In the genomic region with DNA sequence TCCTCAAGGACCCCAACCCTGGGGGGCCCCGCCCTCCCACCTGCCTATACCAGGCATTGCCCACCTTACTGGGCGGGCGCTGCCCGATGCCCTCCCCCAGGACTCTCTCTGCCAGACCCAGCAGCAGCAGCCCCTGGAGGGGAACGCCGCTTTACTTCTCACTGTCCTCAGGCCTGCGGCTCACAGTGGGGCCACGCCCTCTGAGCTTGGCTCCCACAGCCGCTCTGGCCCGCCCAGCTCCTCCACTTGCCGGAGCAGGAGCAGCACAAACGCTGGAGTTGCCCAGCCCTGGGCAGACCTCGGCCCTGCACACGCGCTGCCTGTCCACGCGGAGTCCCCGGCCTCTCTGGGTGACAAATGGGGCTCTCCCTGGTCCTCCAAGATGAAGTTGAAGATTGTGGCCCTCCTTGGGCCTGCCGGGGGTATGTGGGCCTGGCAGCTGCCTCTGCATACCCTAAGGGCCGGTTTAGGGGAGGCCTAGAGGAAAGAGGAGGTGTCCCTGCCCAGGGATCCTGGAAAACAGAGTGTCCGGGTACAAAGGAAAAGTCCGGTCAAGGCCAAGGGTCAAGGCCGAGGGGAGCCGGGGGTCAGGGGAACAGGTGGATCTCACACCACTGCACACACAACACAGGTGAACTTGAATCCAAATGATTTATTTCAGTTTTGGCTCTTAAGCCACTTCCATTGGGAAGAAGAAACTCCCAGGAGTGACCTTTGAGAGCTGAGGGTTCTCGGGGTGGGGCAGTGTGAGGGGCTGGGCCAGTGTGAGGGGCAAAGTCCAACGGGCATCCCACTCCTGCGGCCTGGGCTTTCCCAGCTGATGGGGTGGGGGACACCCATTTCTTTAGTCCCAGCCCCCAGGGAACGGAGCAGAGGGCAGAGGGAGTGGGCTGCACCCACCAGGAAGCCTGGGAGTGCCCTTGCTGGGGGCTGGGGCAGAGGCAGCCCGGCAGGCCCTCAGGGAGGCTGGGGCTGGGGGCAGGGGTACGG, we compare ENCODE assay signal across 11 cellular contexts. TPM values are rescaled to one million over a fixed set of nuclear protein-coding genes. Genes with fewer than 3 reads are reported as not detected.
DNase-seq lines count a peak whose midpoint lies in the region; TF ChIP-seq lines count a peak whose summit lies in the region.
"Had no signal": no experiment of that assay in that cellular context is flagged by ENCODE, and none has a peak within 500 bp of the region (broad histone marks: within the 10 kb centered on the region; RNA-seq: fewer than 3 reads in every experiment).

No MANE protein-coding gene starts in this region.

- no peak overlapping the region for H2AK5ac ChIP-seq in neuronal stem cell (ENCODE audit: low read depth, low read length)

- H4K8ac ChIP-seq in neuronal stem cell (ENCODE audit: low read depth, low read length) = no peak overlapping the region

- H4K91ac ChIP-seq in neuronal stem cell (ENCODE audit: low read depth, low read length, poor library complexity) = no peak overlapping the region

- TF ChIP-seq POLR2A in Peyer's patch (IDR thresholded peaks at IDR 0.05) (peak in 1 of 2 donors; percentile 57), adrenal gland (IDR thresholded peaks at IDR 0.05) (no peak)

- no peak overlapping the region for H3K9ac ChIP-seq in neuronal stem cell (ENCODE audit: low read depth, low read length, poor library complexity)

- intact Hi-C loops in adrenal gland (cut with DNase I) = loop anchor here in 1 of 2 donors (10.0 kb wide), 2 partner anchors 114 to 244 kb away; no protein-coding TSS in a partner anchor

- DNase-seq in ELF-1 (ENCODE audit: low read depth, low spot score) = peak; percentile 65
- DNase-seq in Peyer's patch = peak in 2 of 3 donors; percentile 82 to 87
- DNase-seq in glomerular visceral epithelial cell (ENCODE audit: extremely low spot score) = peak; percentile 86
- no peak for DNase-seq in neuronal stem cell (ENCODE audit: low spot score)
- no peak for DNase-seq in COR-L47 (lab: John Stamatoyannopoulos, UW)
- DNase-seq in DMS114 treated with DMSO at 0.1 percent for 48 hours (lab: John Stamatoyannopoulos, UW; ENCODE audit: unreplicated experiment) = no peak
- no peak for DNase-seq in adrenal gland
- DNase-seq: activated CD4-positive, alpha-beta T cell treated with anti-CD3 and anti-CD28 coated beads for 1 hour; NCI-H1417; NK-92 treated with Interleukin-12 subunit alpha and Interleukin-12 subunit beta, amount 100 ng/mL, for 24 hours had no signal

- no peak overlapping the region for H3K23ac ChIP-seq in neuronal stem cell (ENCODE audit: low read depth, low read length, poor library complexity)

- no peak overlapping the region for H3K14ac ChIP-seq in neuronal stem cell (ENCODE audit: low read length)

- peak overlapping the region; percentile 45 for H3K18ac ChIP-seq in neuronal stem cell (ENCODE audit: low read length)

- H3K79me1 ChIP-seq in neuronal stem cell (ENCODE audit: low read depth, low read length) = no peaks in the 10 kb centered on the region

- peaks cover 0 to 26% (median 0%) of the 10 kb centered on the region in 4 donors for H3K4me1 ChIP-seq in Peyer's patch
- H3K4me1 ChIP-seq in neuronal stem cell (ENCODE audit: control insufficient read depth in 2 of 2, insufficient read depth in 1 of 2, low read depth in 1 of 2, low read length in 2 of 2) = peaks cover 2% of the 10 kb centered on the region in 2 donors
- H3K4me1 ChIP-seq in adrenal gland (replicated peaks in 1 of 2) = peaks cover 0 to 7% of the 10 kb centered on the region in 2 donors
- H3K4me1 ChIP-seq: HAP-1 had no signal

- H3K27ac ChIP-seq in Peyer's patch (peak overlapping the region in 3 of 4 donors; percentile 89 to 97 (median 96)), neuronal stem cell (replicated peaks; ENCODE audit: low read length) (no peak overlapping the region), adrenal gland (no peak overlapping the region)

- TF ChIP-seq CTCF in Peyer's patch (IDR thresholded peaks at IDR 0.05) (peak in 2 of 6 experiments; percentile 18 to 32), adrenal gland (IDR thresholded peaks at IDR 0.05) (no peak)

- WGBS in neuronal stem cell (ENCODE audit: extremely low coverage in 2 of 2, insufficient read length in 2 of 2, insufficient replicate concordance in 1 of 2), 2 donors = no CpG with 5 or more reads among the region's 30 CpGs
- 86 to 92% (median 90%) methylated on average over 21 to 30 of the region's 30 CpGs for WGBS in adrenal gland, 4 donors

- H3K9me3 ChIP-seq in Peyer's patch (no peaks in the 10 kb centered on the region), neuronal stem cell (replicated peaks in 1 of 2; ENCODE audit: control insufficient read depth in 2 of 2, insufficient read depth in 1 of 2, low read depth in 1 of 2, low read length in 2 of 2) (no peaks in the 10 kb centered on the region), adrenal gland (replicated peaks in 1 of 3) (no peaks in the 10 kb centered on the region)
- H3K9me3 ChIP-seq: HAP-1 had no signal

- H3K27me3 ChIP-seq in Peyer's patch = no peaks in the 10 kb centered on the region
- no peaks in the 10 kb centered on the region for H3K27me3 ChIP-seq in neuronal stem cell (ENCODE audit: control insufficient read depth in 3 of 3, insufficient read depth in 3 of 3, low read depth in 1 of 3, low read length in 3 of 3)
- H3K27me3 ChIP-seq in adrenal gland = no peaks in the 10 kb centered on the region

- H3K36me3 ChIP-seq in Peyer's patch (peaks cover 0 to 11% (median 0%) of the 10 kb centered on the region in 3 donors), neuronal stem cell (replicated peaks in 1 of 2; ENCODE audit: control insufficient read depth in 2 of 2, insufficient read depth in 2 of 2, low read length in 2 of 2) (no peaks in the 10 kb centered on the region), adrenal gland (replicated peaks in 1 of 2) (no peaks in the 10 kb centered on the region)
- H3K36me3 ChIP-seq: HAP-1 had no signal

- no peak overlapping the region for H2BK120ac ChIP-seq in neuronal stem cell (ENCODE audit: low read depth, low read length)

- H2BK15ac ChIP-seq in neuronal stem cell (ENCODE audit: low read length) = no peak overlapping the region

- no peak overlapping the region for H3K4ac ChIP-seq in neuronal stem cell (ENCODE audit: low read length)

- H2BK5ac ChIP-seq in neuronal stem cell (ENCODE audit: low read length) = no peak overlapping the region

- no peak overlapping the region for H2AFZ ChIP-seq in neuronal stem cell (ENCODE audit: low read length)

- no peak overlapping the region for H2BK12ac ChIP-seq in neuronal stem cell (ENCODE audit: low read length)

- no peak overlapping the region for H3K4me2 ChIP-seq in neuronal stem cell (ENCODE audit: insufficient read depth, low read length, poor library complexity, severe bottlenecking)

- H3K4me3 ChIP-seq in Peyer's patch (peak overlapping the region in 2 of 4 donors; percentile 69 to 73), neuronal stem cell (ENCODE audit: low read length in 2 of 2) (no peak overlapping the region), adrenal gland (no peak overlapping the region)
- H3K4me3 ChIP-seq: HAP-1 had no signal

RNA-seq across cellular contexts. Expression of a gene that starts 0.7 kb away (rescaled TPM):
- total RNA-seq in Peyer's patch = 100 to 1,000 TPM in 3 of 4 donors, 10 to 100 TPM in 1; 83.3 to 421 (median 306) TPM
- polyA plus RNA-seq in neuronal stem cell (2013, experiment 1 of 2) = 4.8 TPM
- 4.5 TPM for polyA plus RNA-seq in neuronal stem cell (2013, experiment 2 of 2)
- total RNA-seq in adrenal gland = 1 to 10 TPM in 1 of 8 donors, under 1 TPM in 6, not detected in 1; 0.43 to 2.1 (median 0.55) TPM
- polyA plus RNA-seq in adrenal gland = 1 to 10 TPM in 2 of 3 donors, under 1 TPM in 1; 0.09 to 6.0 (median 4.6) TPM

RNA-seq across cellular contexts. Expression of a gene that starts 27.2 kb away (rescaled TPM):
- total RNA-seq in Peyer's patch = not detected
- polyA plus RNA-seq in neuronal stem cell (2013, experiment 1 of 2) = 1.3 TPM
- polyA plus RNA-seq in neuronal stem cell (2013, experiment 2 of 2) = 0.91 TPM
- total RNA-seq in adrenal gland = under 1 TPM in 5 of 8 donors, not detected in 3; 0.36 to 0.54 (median 0.52) TPM
- 1 to 10 TPM in 1 of 3 donors, under 1 TPM in 1, not detected in 1; 0.30 to 1.3 TPM for polyA plus RNA-seq in adrenal gland

RNA-seq across cellular contexts. Expression of a gene that starts 54.0 kb away (rescaled TPM):
- total RNA-seq in Peyer's patch (10 to 100 TPM; 40.8 to 51.7 (median 46.4) TPM), adrenal gland (10 to 100 TPM; 30.6 to 46.7 (median 39.0) TPM)
- 8.4 TPM for polyA plus RNA-seq in neuronal stem cell (2013, experiment 1 of 2)
- 8.2 TPM for polyA plus RNA-seq in neuronal stem cell (2013, experiment 2 of 2)
- 10 to 100 TPM; 28.7 to 93.6 (median 45.2) TPM for polyA plus RNA-seq in adrenal gland

Comparison
In these comparisons a context has a peak if more than half of its experiments do, and no peak if none do; other contexts are left out.
1. DNase-seq: peak in ELF-1 (single experiment), Peyer's patch (2 of 3) and glomerular visceral epithelial cell (single experiment); none in neuronal stem cell (single experiment), COR-L47 (single experiment), DMS114 treated with DMSO at 0.1 percent for 48 hours (single experiment) and adrenal gland (0 of 7).
2. H3K27ac ChIP-seq: peak in Peyer's patch (3 of 4); none in neuronal stem cell (single experiment) and adrenal gland (0 of 5).
3. RNA of a gene that starts 0.7 kb away (total RNA-seq): 83.3 to 421 TPM in Peyer's patch; 0.43 to 2.1 TPM in adrenal gland; every median in the first group is over 10 times any median in the second.